Comparison of ENCODE assay signal across 7 cellular contexts in genomic region chr4:92843784-92844183, GRCh38.
"Had no signal": no experiment of that assay in that cellular context is flagged by ENCODE, and none has a peak within 500 bp of the region (broad histone marks: within the 10 kb centered on the region; RNA-seq: fewer than 3 reads in every experiment).

No MANE protein-coding gene starts in this region.

- H3K9me3 ChIP-seq: HAP-1 had no signal

- H3K4me3 ChIP-seq: HAP-1 had no signal

- H3K36me3 ChIP-seq: HAP-1 had no signal

- ATAC-seq: HCT116 had no signal

- H3K4me1 ChIP-seq: HAP-1 had no signal

- DNase-seq: GOT3, H7, HFFc6, KG1 had no signal

- H3K27ac ChIP-seq: HL-60 had no signal
